11 cellular contexts compared by ENCODE assay signal in genomic region chr14:102071283-102071998, GRCh38. TPM values are rescaled to one million over a fixed set of nuclear protein-coding genes. Genes with fewer than 3 reads are reported as not detected.
DNase-seq lines count a peak whose midpoint lies in the region; ATAC-seq and TF ChIP-seq lines count a peak whose summit lies in the region.
"Had no signal": no experiment of that assay in that cellular context is flagged by ENCODE, and none has a peak within 500 bp of the region (broad histone marks: within the 10 kb centered on the region; RNA-seq: fewer than 3 reads in every experiment).

No MANE protein-coding gene starts in this region.

- DNase-seq in GM23338 (ENCODE audit: low spot score): no peak
- DNase-seq in esophagus squamous epithelium (lab: John Stamatoyannopoulos, UW): no peak
- DNase-seq in osteocyte (ENCODE audit: extremely low spot score, unreplicated experiment): no peak
- no peak for DNase-seq in activated effector memory CD4-positive, alpha-beta T cell treated with Interleukin-2 at 50 U/mL for 16 hours
- DNase-seq in NOMO-1 (lab: John Stamatoyannopoulos, UW; ENCODE audit: unreplicated experiment in 2 of 2): no peak
- DNase-seq in activated CD8-positive, alpha-beta memory T cell treated with anti-CD3 and anti-CD28 coated beads, Interleukin-2, amount 50 U/mL, for 48 hours: no peak
- no peak for DNase-seq in activated naive CD4-positive, alpha-beta T cell treated with anti-CD3 and anti-CD28 coated beads for 36 hours
- DNase-seq: activated naive CD4-positive, alpha-beta T cell treated with anti-CD3 and anti-CD28 coated beads, Interleukin-2, amount 50 U/mL, for 16 hours; NCI-H2107 had no signal

- no peaks in the 10 kb centered on the region for H3K4me1 Mint-ChIP-seq in GM23338
- H3K4me1 Mint-ChIP-seq in osteocyte (ENCODE audit: unreplicated experiment): peaks cover 9% of the 10 kb centered on the region
- peaks cover 5% of the 10 kb centered on the region for H3K4me1 Mint-ChIP-seq in activated naive CD4-positive, alpha-beta T cell treated with anti-CD3 and anti-CD28 coated beads for 36 hours (ENCODE audit: low read depth)

- H3K9me2 ChIP-seq in GM23338 (ENCODE audit: insufficient read depth): no peaks in the 10 kb centered on the region

- H3K27ac Mint-ChIP-seq in GM23338 (no peak overlapping the region), osteocyte (ENCODE audit: unreplicated experiment) (peak overlapping the region; percentile 35)
- H3K27ac Mint-ChIP-seq in activated naive CD4-positive, alpha-beta T cell treated with anti-CD3 and anti-CD28 coated beads for 36 hours: no peak overlapping the region

- H3K27ac ChIP-seq in GM23338 (ENCODE audit: low read depth) (0 out of 2 replicates have a peak overlapping the region, but pooled peaks have one; percentile 26), esophagus squamous epithelium (peak overlapping the region in 3 of 4 donors; percentile 47 to 65 (median 65))

- H3K36me3 Mint-ChIP-seq in GM23338 (ENCODE audit: low read depth) (peaks cover 11% of the 10 kb centered on the region), osteocyte (ENCODE audit: unreplicated experiment) (peaks cover 3% of the 10 kb centered on the region)
- peaks cover 7% of the 10 kb centered on the region for H3K36me3 Mint-ChIP-seq in activated naive CD4-positive, alpha-beta T cell treated with anti-CD3 and anti-CD28 coated beads for 36 hours (ENCODE audit: low read depth)

- no peaks in the 10 kb centered on the region for H3K4me1 ChIP-seq in GM23338 (ENCODE audit: insufficient read depth)
- peaks cover 0 to 15% (median 0%) of the 10 kb centered on the region in 3 donors for H3K4me1 ChIP-seq in esophagus squamous epithelium

- no peak for TF ChIP-seq CTCF in GM23338 (conservative IDR thresholded peaks at IDR 0.05; ENCODE audit: low read depth in 2 of 2)
- TF ChIP-seq CTCF in esophagus squamous epithelium (IDR thresholded peaks at IDR 0.05): no peak
- TF ChIP-seq CTCF in osteocyte (IDR thresholded peaks at IDR 0.05): no peak

- no peaks in the 10 kb centered on the region for H3F3A ChIP-seq in GM23338 (replicated peaks; ENCODE audit: low read depth)

- no peak overlapping the region for H3K4me3 Mint-ChIP-seq in GM23338
- no peak overlapping the region for H3K4me3 Mint-ChIP-seq in osteocyte (ENCODE audit: unreplicated experiment)
- H3K4me3 Mint-ChIP-seq in activated naive CD4-positive, alpha-beta T cell treated with anti-CD3 and anti-CD28 coated beads for 36 hours: no peak overlapping the region

- no peak for TF ChIP-seq POLR2A in esophagus squamous epithelium (IDR thresholded peaks at IDR 0.05)

- H3K36me3 ChIP-seq in GM23338 (ENCODE audit: insufficient read depth) (no peaks in the 10 kb centered on the region), esophagus squamous epithelium (no peaks in the 10 kb centered on the region)

- no peaks in the 10 kb centered on the region for H3K9me3 ChIP-seq in esophagus squamous epithelium

- 27 to 33% methylated on average over 10 of the region's 10 CpGs for WGBS in esophagus squamous epithelium, 2 donors

- H3K27me3 ChIP-seq in GM23338 (ENCODE audit: insufficient read depth): no peaks in the 10 kb centered on the region
- no peaks in the 10 kb centered on the region for H3K27me3 ChIP-seq in esophagus squamous epithelium

- intact Hi-C loops in esophagus squamous epithelium (cut with DNase I): no loop called here
- intact Hi-C loops in activated naive CD4-positive, alpha-beta T cell treated with anti-CD3 and anti-CD28 coated beads for 36 hours (cut with micrococcal nuclease): no loop called here

- ATAC-seq in GM23338 (no peak), SK-N-SH treated with all-trans-retinoic acid at 6 μM for 48 hours (peak; percentile 84)
- ATAC-seq: Right ventricle myocardium inferior had no signal

- CTCF ChIA-PET in activated naive CD4-positive, alpha-beta T cell treated with anti-CD3 and anti-CD28 coated beads for 36 hours (lab: Charles Lee): no interaction called here

- H4K20me1 ChIP-seq in GM23338 (replicated peaks; ENCODE audit: insufficient read depth): no peaks in the 10 kb centered on the region

- H3K9me3 Mint-ChIP-seq in GM23338 (peaks cover 6% of the 10 kb centered on the region; the same call in 2 of the 3 replicates), osteocyte (ENCODE audit: unreplicated experiment) (no peaks in the 10 kb centered on the region)
- peaks cover 1% of the 10 kb centered on the region for H3K9me3 Mint-ChIP-seq in activated naive CD4-positive, alpha-beta T cell treated with anti-CD3 and anti-CD28 coated beads for 36 hours

- H3K27me3 Mint-ChIP-seq in GM23338 (ENCODE audit: insufficient read depth, low read depth, poor library complexity) (peaks cover 3% of the 10 kb centered on the region), osteocyte (ENCODE audit: unreplicated experiment) (no peaks in the 10 kb centered on the region)
- H3K27me3 Mint-ChIP-seq in activated naive CD4-positive, alpha-beta T cell treated with anti-CD3 and anti-CD28 coated beads for 36 hours (ENCODE audit: low read depth): no peaks in the 10 kb centered on the region

- H3K79me2 ChIP-seq in GM23338 (replicated peaks; ENCODE audit: insufficient read depth): no peaks in the 10 kb centered on the region

- no peak overlapping the region for H2AFZ ChIP-seq in GM23338

- H3K4me3 ChIP-seq in GM23338: no peak overlapping the region
- H3K4me3 ChIP-seq in esophagus squamous epithelium: no peak overlapping the region

- no peak overlapping the region for H3K4me2 ChIP-seq in GM23338

TF ChIP-seq in GM23338, 12 proteins besides CTCF, POLR2A, EP300 and RAD21 (continues in another document):
- no peak for TF ChIP-seq EZH2 (IDR thresholded peaks at IDR 0.05; ENCODE audit: low read depth, unreplicated experiment)
- no peak for TF ChIP-seq JUNB (IDR thresholded peaks at IDR 0.05; ENCODE audit: unreplicated experiment)
- no peak for TF ChIP-seq REST (IDR thresholded peaks at IDR 0.05; ENCODE audit: unreplicated experiment)
- TF ChIP-seq EZH2phosphoT487 (IDR thresholded peaks at IDR 0.05; ENCODE audit: unreplicated experiment): no peak
- TF ChIP-seq ZNF331 (CRISPR knock-in tag; IDR thresholded peaks at IDR 0.05; ENCODE audit: low read depth): no peak

TF ChIP-seq in SK-N-SH treated with all-trans-retinoic acid at 6 μM for 48 hours, 23 proteins besides CTCF, POLR2A, EP300 and RAD21:
- peak; percentile 43; the same call in 1 of the 2 replicates for TF ChIP-seq ISL1 (CRISPR knock-in tag; IDR thresholded peaks at IDR 0.05)
- TF ChIP-seq, protein P1, sequence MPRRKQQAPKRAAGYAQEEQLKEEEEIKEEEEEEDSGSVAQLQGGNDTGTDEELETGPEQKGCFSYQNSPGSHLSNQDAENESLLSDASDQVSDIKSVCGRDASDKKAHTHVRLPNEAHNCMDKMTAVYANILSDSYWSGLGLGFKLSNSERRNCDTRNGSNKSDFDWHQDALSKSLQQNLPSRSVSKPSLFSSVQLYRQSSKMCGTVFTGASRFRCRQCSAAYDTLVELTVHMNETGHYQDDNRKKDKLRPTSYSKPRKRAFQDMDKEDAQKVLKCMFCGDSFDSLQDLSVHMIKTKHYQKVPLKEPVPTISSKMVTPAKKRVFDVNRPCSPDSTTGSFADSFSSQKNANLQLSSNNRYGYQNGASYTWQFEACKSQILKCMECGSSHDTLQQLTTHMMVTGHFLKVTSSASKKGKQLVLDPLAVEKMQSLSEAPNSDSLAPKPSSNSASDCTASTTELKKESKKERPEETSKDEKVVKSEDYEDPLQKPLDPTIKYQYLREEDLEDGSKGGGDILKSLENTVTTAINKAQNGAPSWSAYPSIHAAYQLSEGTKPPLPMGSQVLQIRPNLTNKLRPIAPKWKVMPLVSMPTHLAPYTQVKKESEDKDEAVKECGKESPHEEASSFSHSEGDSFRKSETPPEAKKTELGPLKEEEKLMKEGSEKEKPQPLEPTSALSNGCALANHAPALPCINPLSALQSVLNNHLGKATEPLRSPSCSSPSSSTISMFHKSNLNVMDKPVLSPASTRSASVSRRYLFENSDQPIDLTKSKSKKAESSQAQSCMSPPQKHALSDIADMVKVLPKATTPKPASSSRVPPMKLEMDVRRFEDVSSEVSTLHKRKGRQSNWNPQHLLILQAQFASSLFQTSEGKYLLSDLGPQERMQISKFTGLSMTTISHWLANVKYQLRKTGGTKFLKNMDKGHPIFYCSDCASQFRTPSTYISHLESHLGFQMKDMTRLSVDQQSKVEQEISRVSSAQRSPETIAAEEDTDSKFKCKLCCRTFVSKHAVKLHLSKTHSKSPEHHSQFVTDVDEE (CRISPR knock-in tag; IDR thresholded peaks at IDR 0.05): no peak

RNA-seq across cellular contexts. Expression of gene HSP90AA1, which starts 15.4 kb away (rescaled TPM):
- total RNA-seq in GM23338 (2014; rRNA removed; shearing (Covaris generic)): 1,401 and 1,576 TPM in 2 replicates
- polyA plus RNA-seq in GM23338 (2016; fragmentation: Nextera tagmentation; extraction: Ambion mirVana): 1,677 and 2,107 TPM in 2 replicates
- total RNA-seq in esophagus squamous epithelium (100 to 1,000 TPM; 224 to 950 (median 420) TPM), osteocyte (311 and 317 TPM in 2 replicates)
- 1,000 to 10,000 TPM; 1,286 to 1,366 TPM for total RNA-seq in activated naive CD4-positive, alpha-beta T cell treated with anti-CD3 and anti-CD28 coated beads for 36 hours
